11 cellular contexts compared by ENCODE assay signal in the genomic region with DNA sequence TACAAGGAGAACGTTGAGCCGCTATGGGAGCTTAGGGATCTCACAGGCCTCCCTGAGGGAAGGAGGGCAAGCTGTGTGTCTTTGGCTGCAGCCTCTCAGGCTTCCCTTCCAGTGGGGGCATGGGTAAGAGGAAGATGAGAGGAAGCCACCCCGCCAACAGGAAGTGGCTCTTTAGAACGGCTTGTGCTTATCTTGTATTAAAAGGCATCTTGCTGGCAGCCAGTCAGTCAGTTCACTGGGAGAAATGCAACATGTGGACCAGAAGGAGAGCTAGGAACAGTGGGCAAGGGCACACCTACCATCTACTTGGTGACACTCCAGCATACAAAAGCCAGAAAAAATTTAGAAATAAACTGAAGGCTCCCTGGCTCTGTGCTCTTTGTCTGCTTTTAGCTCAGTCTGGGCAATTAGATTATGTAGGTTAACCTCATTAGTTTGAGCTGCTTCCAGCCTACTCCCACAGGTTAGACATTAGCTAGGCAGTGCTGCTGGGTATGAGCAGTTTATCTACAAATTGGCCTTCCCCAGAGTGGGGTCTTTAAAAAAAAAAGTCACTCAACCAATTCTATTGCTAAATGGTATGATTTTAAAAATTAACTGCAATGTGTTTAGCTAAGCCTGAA.
A peak's percentile ranks its signal among the peaks of the same experiment; 100 is the strongest.
DNase-seq lines count a peak whose midpoint lies in the region; ATAC-seq and TF ChIP-seq lines count a peak whose summit lies in the region.
"Had no signal": no experiment of that assay in that cellular context is flagged by ENCODE, and none has a peak within 500 bp of the region (broad histone marks: within the 10 kb centered on the region; RNA-seq: fewer than 3 reads in every experiment).

No MANE protein-coding gene starts in this region.

- no peak overlapping the region for H3K4ac ChIP-seq in IMR-90 (ENCODE audit: low read depth, low read length)

- H3K56ac ChIP-seq in IMR-90 (ENCODE audit: extremely low read depth, insufficient read depth, low read length): no peak overlapping the region

- in situ Hi-C loops in IMR-90 (cut with MboI; ENCODE audit: low sequenced_read_pairs): no loop called here

- no peak overlapping the region for H2BK15ac ChIP-seq in IMR-90 (ENCODE audit: low read depth, low read length)

- peaks cover 7% of the 10 kb centered on the region for H3K4me1 ChIP-seq in CD4-positive, CD25-positive, alpha-beta regulatory T cell (ENCODE audit: control insufficient read depth, insufficient read depth, low read length, poor library complexity, severe bottlenecking)
- 0 out of 2 replicates have a peak, but pooled peaks cover 1% of the 10 kb centered on the region for H3K4me1 ChIP-seq in IMR-90 (ENCODE audit: control insufficient read depth, insufficient read depth, low read length)

- H3K79me1 ChIP-seq in IMR-90 (ENCODE audit: low read depth in 1 of 2, low read length in 2 of 2): no peaks in the 10 kb centered on the region

- H3K27ac Mint-ChIP-seq in CD4-positive, CD25-positive, alpha-beta regulatory T cell: peak overlapping the region in 2 of 3 donors; percentile 43 to 77
- peak overlapping the region; percentile 72 for H3K27ac Mint-ChIP-seq in T-helper 17 cell
- H3K27ac Mint-ChIP-seq in immature natural killer cell: peak overlapping the region; percentile 62 to 84 (median 77)

- TF ChIP-seq CTCF in IMR-90 (conservative IDR thresholded peaks at IDR 0.05; ENCODE audit: low read depth, low read length): no peak

- no peak overlapping the region for H3K18ac ChIP-seq in IMR-90 (ENCODE audit: low read depth, low read length)

- H2AK9ac ChIP-seq in IMR-90 (replicated peaks; ENCODE audit: low read depth, low read length, poor library complexity): no peak overlapping the region

- POLR2A ChIA-PET in IMR-90 (lab: Charles Lee; ENCODE audit: unreplicated experiment): no interaction called here

- peak in 1 of 2 donors; percentile 59 for ATAC-seq in CD4-positive, CD25-positive, alpha-beta regulatory T cell (ENCODE audit: low read depth in 2 of 2)
- ATAC-seq in IMR-90 (ENCODE audit: low read depth) (no peak), T-helper 17 cell (peak; percentile 67)

- H3K9me3 ChIP-seq in CD4-positive, CD25-positive, alpha-beta regulatory T cell (ENCODE audit: control insufficient read depth in 2 of 2, low read length in 2 of 2): no peaks in the 10 kb centered on the region
- H3K9me3 ChIP-seq in IMR-90 (ENCODE audit: control insufficient read depth, insufficient read depth, low read length) (no peaks in the 10 kb centered on the region), T-helper 17 cell (ENCODE audit: control insufficient read depth, low read length, poor library complexity, severe bottlenecking) (no peaks in the 10 kb centered on the region)
- H3K9me3 ChIP-seq: ascending aorta, stomach had no signal

- H3K4me3 Mint-ChIP-seq in CD4-positive, CD25-positive, alpha-beta regulatory T cell: peak overlapping the region in 2 of 4 donors; percentile 22 to 63
- H3K4me3 Mint-ChIP-seq in T-helper 17 cell (peak overlapping the region; percentile 36), immature natural killer cell (peak overlapping the region; percentile 15 to 69 (median 67))

- H4K8ac ChIP-seq in IMR-90 (ENCODE audit: low read depth in 2 of 2, low read length in 2 of 2): no peak overlapping the region

- H2BK20ac ChIP-seq in IMR-90 (ENCODE audit: low read depth, low read length): no peak overlapping the region

- H3K9me3 Mint-ChIP-seq in CD4-positive, CD25-positive, alpha-beta regulatory T cell: peaks cover 0 to 5% (median 0%) of the 10 kb centered on the region in 7 donors
- H3K9me3 Mint-ChIP-seq in immature natural killer cell: no peaks in the 10 kb centered on the region

- no peak overlapping the region for H4K5ac ChIP-seq in IMR-90 (ENCODE audit: low read depth, low read length)

- H2BK5ac ChIP-seq in IMR-90 (ENCODE audit: low read depth, low read length, poor library complexity, severe bottlenecking): no peak overlapping the region

- peak overlapping the region; percentile 75 for H2AFZ ChIP-seq in IMR-90 (replicated peaks; ENCODE audit: low read length, poor library complexity)

- H3K36me3 ChIP-seq in CD4-positive, CD25-positive, alpha-beta regulatory T cell (ENCODE audit: control insufficient read depth, insufficient read depth, low read length): no peaks in the 10 kb centered on the region
- H3K36me3 ChIP-seq in IMR-90 (ENCODE audit: control insufficient read depth, insufficient read depth, low read length): no peaks in the 10 kb centered on the region

- 0 out of 2 replicates have a peak, but pooled peaks cover 6% of the 10 kb centered on the region for H3K9me1 ChIP-seq in IMR-90 (ENCODE audit: insufficient read depth, low read length)

- H3K27me3 ChIP-seq in CD4-positive, CD25-positive, alpha-beta regulatory T cell (ENCODE audit: control insufficient read depth, insufficient read depth, low read length): no peaks in the 10 kb centered on the region
- no peaks in the 10 kb centered on the region for H3K27me3 ChIP-seq in IMR-90 (ENCODE audit: control insufficient read depth, insufficient read depth, low read length)
- H3K27me3 ChIP-seq: ascending aorta, stomach had no signal

- no peak for TF ChIP-seq POLR2A in IMR-90 (IDR thresholded peaks at IDR 0.05; ENCODE audit: low read depth, low read length)

- H3K23ac ChIP-seq in IMR-90 (ENCODE audit: low read depth, low read length): peak overlapping the region; percentile 72; the same call in 1 of the 2 replicates

- peak in 2 of 3 donors; percentile 8 to 45 for DNase-seq in CD4-positive, CD25-positive, alpha-beta regulatory T cell
- DNase-seq in IMR-90: no peak
- no peak for DNase-seq in T-helper 17 cell
- DNase-seq in immature natural killer cell: peak; percentile 7 to 27 (median 19)
- DNase-seq in HPDE6-E6E7 (ENCODE audit: extremely low spot score): no peak
- no peak for DNase-seq in NCI-H524 (lab: John Stamatoyannopoulos, UW)
- DNase-seq in pons (ENCODE audit: low spot score): no peak
- DNase-seq: NCI-H1930, stomach had no signal

- intact Hi-C loops in IMR-90 (cut with micrococcal nuclease): no loop called here

- no peak overlapping the region for H3K4me2 ChIP-seq in IMR-90 (ENCODE audit: low read depth, low read length)
- H3K4me2 ChIP-seq: smooth muscle cell had no signal

- H3K9ac ChIP-seq in IMR-90 (ENCODE audit: low read depth, low read length): no peak overlapping the region

- H4K91ac ChIP-seq in IMR-90 (ENCODE audit: insufficient read depth, low read depth, low read length): no peak overlapping the region

- CTCF ChIA-PET in IMR-90 (lab: Yijun Ruan, JAX): interaction anchor here (0.7 kb wide), 1 partner anchor 31 kb away, joined by 4 read pairs; no protein-coding TSS in a partner anchor

- WGBS in IMR-90 (ENCODE audit: extremely low coverage in 2 of 2, insufficient read length in 1 of 2), 2 experiments: 100% methylated on average over 1 of the region's 4 CpGs; no CpG with 5 or more reads in 1 of the 2 experiments

- no peak overlapping the region for H3K4me3 ChIP-seq in CD4-positive, CD25-positive, alpha-beta regulatory T cell (ENCODE audit: low read depth, low read length)
- H3K4me3 ChIP-seq in IMR-90 (ENCODE audit: insufficient read depth, low read depth, low read length): no peak overlapping the region
- H3K4me3 ChIP-seq: ascending aorta, smooth muscle cell, stomach had no signal

- no TSS peak for BruUV-seq in IMR-90 (replicated peaks; lab: Mats Ljungman, UMichigan)

- H3K4me1 Mint-ChIP-seq in CD4-positive, CD25-positive, alpha-beta regulatory T cell: peaks cover 0 to 10% (median 0%) of the 10 kb centered on the region in 4 donors
- peaks cover 11% of the 10 kb centered on the region for H3K4me1 Mint-ChIP-seq in T-helper 17 cell
- H3K4me1 Mint-ChIP-seq in immature natural killer cell: peaks cover 23 to 52% of the 10 kb centered on the region in 2 donors

- H2AK5ac ChIP-seq in IMR-90 (ENCODE audit: low read depth, low read length): no peak overlapping the region

- no peaks in the 10 kb centered on the region for H3K27me3 Mint-ChIP-seq in CD4-positive, CD25-positive, alpha-beta regulatory T cell
- peaks cover 10% of the 10 kb centered on the region for H3K27me3 Mint-ChIP-seq in T-helper 17 cell
- peaks cover 0 to 2% (median 0%) of the 10 kb centered on the region in 3 donors for H3K27me3 Mint-ChIP-seq in immature natural killer cell (ENCODE audit: low read depth in 3 of 3)

- H2BK120ac ChIP-seq in IMR-90 (ENCODE audit: low read depth, low read length): no peak overlapping the region

- no peak overlapping the region for H3K27ac ChIP-seq in CD4-positive, CD25-positive, alpha-beta regulatory T cell (ENCODE audit: insufficient read depth, low read length, poor library complexity, severe bottlenecking)
- H3K27ac ChIP-seq in IMR-90 (ENCODE audit: insufficient read depth, low read length): no peak overlapping the region
- H3K27ac ChIP-seq: ascending aorta, stomach had no signal

- no peaks in the 10 kb centered on the region for H3K36me3 Mint-ChIP-seq in CD4-positive, CD25-positive, alpha-beta regulatory T cell
- H3K36me3 Mint-ChIP-seq in T-helper 17 cell (ENCODE audit: low read depth) (no peaks in the 10 kb centered on the region), immature natural killer cell (peaks cover 0 to 3% (median 0%) of the 10 kb centered on the region in 3 donors)

- dilution Hi-C loops in IMR-90 (cut with HindIII; ENCODE audit: low sequenced_read_pairs, unreplicated experiment): no loop called here

- TF ChIP-seq RAD21 in IMR-90 (IDR thresholded peaks at IDR 0.05; ENCODE audit: low read length): no peak

- H3K14ac ChIP-seq in IMR-90 (replicated peaks; ENCODE audit: low read depth, low read length): no peak overlapping the region

- H4K20me1 ChIP-seq in IMR-90 (ENCODE audit: insufficient read depth, low read length): no peaks in the 10 kb centered on the region

TF ChIP-seq in IMR-90, 13 proteins besides CTCF, POLR2A, EP300 and RAD21:
- TF ChIP-seq FOS (IDR thresholded peaks at IDR 0.05; ENCODE audit: low read depth, low read length) (no peak), NFE2L2 (IDR thresholded peaks at IDR 0.05; ENCODE audit: low read depth, low read length) (no peak), MAZ (IDR thresholded peaks at IDR 0.05; ENCODE audit: borderline replicate concordance, low read depth, low read length) (no peak), MXI1 (IDR thresholded peaks at IDR 0.05; ENCODE audit: borderline replicate concordance, low read depth, low read length) (no peak), CHD1 (IDR thresholded peaks at IDR 0.05; ENCODE audit: low read depth, low read length) (no peak)
- TF ChIP-seq, protein P1, sequence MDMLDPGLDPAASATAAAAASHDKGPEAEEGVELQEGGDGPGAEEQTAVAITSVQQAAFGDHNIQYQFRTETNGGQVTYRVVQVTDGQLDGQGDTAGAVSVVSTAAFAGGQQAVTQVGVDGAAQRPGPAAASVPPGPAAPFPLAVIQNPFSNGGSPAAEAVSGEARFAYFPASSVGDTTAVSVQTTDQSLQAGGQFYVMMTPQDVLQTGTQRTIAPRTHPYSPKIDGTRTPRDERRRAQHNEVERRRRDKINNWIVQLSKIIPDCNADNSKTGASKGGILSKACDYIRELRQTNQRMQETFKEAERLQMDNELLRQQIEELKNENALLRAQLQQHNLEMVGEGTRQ (IDR thresholded peaks at IDR 0.05; ENCODE audit: low read depth, low read length): no peak

Comparison
In these comparisons a context has a peak if more than half of its experiments do, and no peak if none do; other contexts are left out.
1. DNase-seq: peak in CD4-positive, CD25-positive, alpha-beta regulatory T cell (2 of 3) and immature natural killer cell (3 of 3); none in IMR-90 (single experiment), T-helper 17 cell (0 of 3), HPDE6-E6E7 (single experiment), NCI-H524 (0 of 2) and pons (single experiment).
2. Peak in every context shown above with its lines, with median percentiles within 50 percentile points of each other: H3K27ac Mint-ChIP-seq.